Comparison of ENCODE assay signal across 8 cellular contexts in genomic region chr6:26383624-26384417, GRCh38. TPM values are rescaled to one million over a fixed set of nuclear protein-coding genes. Genes with fewer than 3 reads are reported as not detected.
DNase-seq lines count a peak whose midpoint lies in the region; ATAC-seq, FAIRE-seq and TF ChIP-seq lines count a peak whose summit lies in the region.

No MANE protein-coding gene starts in this region.

- H3K27ac ChIP-seq in ACC112 (ENCODE audit: low read depth, low read length) = peak overlapping the region; percentile 57
- peak overlapping the region; percentile 54 to 91 (median 82) for H3K27ac ChIP-seq in spleen

- intact Hi-C loops in spleen (cut with DNase I; ENCODE audit: low total_unique reads) = no loop called here

- H3K4me1 ChIP-seq in ACC112 (ENCODE audit: control insufficient read depth, insufficient read depth, low read length, unreplicated experiment) = peaks cover 19% of the 10 kb centered on the region
- peaks cover 20 to 61% (median 35%) of the 10 kb centered on the region in 6 donors for H3K4me1 ChIP-seq in spleen

- no peak for ATAC-seq in GM19023 (IDR thresholded peaks at IDR 0.05; ENCODE audit: unreplicated experiment)

- peak overlapping the region; percentile 94 to 99 (median 97) for H3K4me3 Mint-ChIP-seq in immature natural killer cell

- peaks cover 0 to 21% (median 9%) of the 10 kb centered on the region in 3 donors for H3K36me3 Mint-ChIP-seq in immature natural killer cell

- in situ Hi-C loops in astrocyte of the spinal cord (cut with HindIII; ENCODE audit: low sequenced_read_pairs) = no loop called here

- peak overlapping the region; percentile 93 to 100 (median 97) for H3K27ac Mint-ChIP-seq in immature natural killer cell

- H3K27me3 Mint-ChIP-seq in immature natural killer cell (ENCODE audit: low read depth in 3 of 3) = peaks cover 0 to 7% (median 0%) of the 10 kb centered on the region in 3 donors

- H3K27me3 ChIP-seq in ACC112 (ENCODE audit: insufficient read depth, low read length) (no peaks in the 10 kb centered on the region), spleen (replicated peaks in 1 of 7) (no peaks in the 10 kb centered on the region)

- no peaks in the 10 kb centered on the region for H3K9me3 ChIP-seq in spleen

- TF ChIP-seq POLR2A in GM12891 (IDR thresholded peaks at IDR 0.05; ENCODE audit: low read depth, low read length) (no peak), spleen (IDR thresholded peaks at IDR 0.05) (no peak)

- H3K9me3 Mint-ChIP-seq in immature natural killer cell = no peaks in the 10 kb centered on the region

- H3K4me3 ChIP-seq in ACC112 (ENCODE audit: low read depth, low read length) (peak overlapping the region; percentile 85), astrocyte of the spinal cord (ENCODE audit: low read depth, low read length) (peak overlapping the region; percentile 67), spleen (peak overlapping the region; percentile 49 to 82 (median 60))

- peak overlapping the region; percentile 78 for H2AFZ ChIP-seq in ACC112 (ENCODE audit: low read length, unreplicated experiment)

- peaks cover 28 to 44% of the 10 kb centered on the region in 2 donors for H3K4me1 Mint-ChIP-seq in immature natural killer cell

- DNase-seq in GM12891 (ENCODE audit: insufficient read length, low spot score) (no peak), NCI-H510A treated with DMSO at 0.1 percent for 48 hours (lab: John Stamatoyannopoulos, UW) (peak; percentile 77), astrocyte of the spinal cord (ENCODE audit: low read depth, low spot score) (peak; percentile 75), immature natural killer cell (no peak), spleen (no peak), SIG-M5 (lab: John Stamatoyannopoulos, UW) (no peak)

- H3K36me3 ChIP-seq in ACC112 (ENCODE audit: insufficient read depth, low read length) = peaks cover 5% of the 10 kb centered on the region; the same call in 1 of the 2 replicates
- peaks cover 0 to 21% (median 7%) of the 10 kb centered on the region in 6 donors for H3K36me3 ChIP-seq in spleen

- TF ChIP-seq CTCF in astrocyte of the spinal cord (IDR thresholded peaks at IDR 0.05; ENCODE audit: low read depth, low read length) = no peak
- TF ChIP-seq CTCF in spleen (IDR thresholded peaks at IDR 0.05 in 8 of 11, conservative IDR thresholded peaks at IDR 0.05 in 3 of 11) = no peak

- FAIRE-seq in GM12891 (lab: Jason Lieb, UNC) = peak; percentile 74

- WGBS in spleen, 5 donors = 11 to 20% (median 16%) methylated on average over 7 of the region's 7 CpGs

- peaks cover 7% of the 10 kb centered on the region for H3K79me2 ChIP-seq in ACC112 (ENCODE audit: control insufficient read depth, insufficient read depth, low read length, unreplicated experiment)

TF ChIP-seq in GM12891, 5 proteins besides CTCF, POLR2A, EP300 and RAD21:
- TF ChIP-seq POLR2AphosphoS5 (IDR thresholded peaks at IDR 0.05; ENCODE audit: low read depth, low read length) = no peak
- no peak for TF ChIP-seq SPI1 (IDR thresholded peaks at IDR 0.05; ENCODE audit: low read depth, low read length)
- no peak for TF ChIP-seq PAX5 (IDR thresholded peaks at IDR 0.05; ENCODE audit: insufficient read depth, low read length, severe bottlenecking)

RNA-seq across cellular contexts. Expression of gene BTN2A2, which starts 0.9 kb away (rescaled TPM):
- 21.7 TPM for polyA plus RNA-seq in GM12891 (2012; ENCODE audit: low read depth, missing spikeins)
- polyA plus RNA-seq in immature natural killer cell = 10 to 100 TPM in 1 of 3 donors, 1 to 10 TPM in 2; 6.6 to 13.5 (median 7.5) TPM
- total RNA-seq in spleen = 10 to 100 TPM; 21.1 to 41.0 (median 38.1) TPM
- 10 to 100 TPM; 13.3 to 15.9 (median 15.0) TPM for polyA plus RNA-seq in spleen

RNA-seq across cellular contexts. Expression of gene BTN3A1, which starts 18.3 kb away (rescaled TPM):
- 12.5 TPM for polyA plus RNA-seq in GM12891 (2012; ENCODE audit: low read depth, missing spikeins)
- polyA plus RNA-seq in immature natural killer cell (100 to 1,000 TPM in 1 of 3 donors, 10 to 100 TPM in 2; 57.3 to 117 (median 98.5) TPM), spleen (10 to 100 TPM; 25.1 to 40.4 (median 34.1) TPM)
- 100 to 1,000 TPM in 6 of 7 donors, 10 to 100 TPM in 1; 90.1 to 142 (median 109) TPM for total RNA-seq in spleen

RNA-seq across cellular contexts. Expression of gene BTN3A2, which starts 18.8 kb away (rescaled TPM):
- polyA plus RNA-seq in GM12891 (2012; ENCODE audit: low read depth, missing spikeins) = 22.4 TPM
- 100 to 1,000 TPM; 122 to 227 (median 158) TPM for polyA plus RNA-seq in immature natural killer cell
- 100 to 1,000 TPM in 6 of 7 donors, 10 to 100 TPM in 1; 78.9 to 157 (median 136) TPM for total RNA-seq in spleen
- 10 to 100 TPM; 41.0 to 52.6 (median 42.4) TPM for polyA plus RNA-seq in spleen

RNA-seq across cellular contexts. Expression of gene BTN3A3, which starts 56.5 kb away (rescaled TPM):
- 19.5 TPM for polyA plus RNA-seq in GM12891 (2012; ENCODE audit: low read depth, missing spikeins)
- polyA plus RNA-seq in immature natural killer cell (100 to 1,000 TPM in 2 of 3 donors, 10 to 100 TPM in 1; 49.5 to 113 (median 100) TPM), spleen (10 to 100 TPM; 20.0 to 26.8 (median 22.3) TPM)
- total RNA-seq in spleen = 100 to 1,000 TPM in 2 of 7 donors, 10 to 100 TPM in 5; 82.8 to 128 (median 89.5) TPM

Comparison
In these comparisons a context has a peak if more than half of its experiments do, and no peak if none do; other contexts are left out.
1. DNase-seq: peak in NCI-H510A treated with DMSO at 0.1 percent for 48 hours (single experiment) and astrocyte of the spinal cord (single experiment); none in GM12891 (single experiment), immature natural killer cell (0 of 3), spleen (single experiment) and SIG-M5 (single experiment).
2. Peak in every context shown above with its lines, with median percentiles within 50 percentile points of each other: H3K4me3 ChIP-seq.